In the genomic region with DNA sequence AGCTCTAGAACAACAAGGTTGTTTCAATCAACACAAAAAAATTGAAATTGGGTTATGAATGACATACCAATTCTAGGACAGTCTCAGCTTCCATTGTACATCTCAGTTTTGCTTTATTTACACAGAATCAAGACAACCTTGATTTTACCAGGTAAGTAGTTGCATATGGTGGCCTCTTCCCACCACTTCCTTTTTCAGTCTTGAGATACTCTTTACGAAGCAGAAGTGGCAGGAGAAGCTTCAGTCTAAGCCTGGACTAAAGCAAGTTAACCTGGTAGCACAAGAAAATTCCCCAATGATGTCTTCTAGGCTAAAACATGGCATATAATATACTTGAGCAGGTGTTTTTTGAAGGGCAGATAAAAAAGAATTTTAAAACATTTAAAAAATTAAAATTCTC, we compare ENCODE assay signal across 26 cellular contexts.
"Had no signal": no experiment of that assay in that cellular context is flagged by ENCODE, and none has a peak within 500 bp of the region (broad histone marks: within the 10 kb centered on the region; RNA-seq: fewer than 3 reads in every experiment).

No MANE protein-coding gene starts in this region.

- H3K9me3 ChIP-seq: adrenal gland, body of pancreas, breast epithelium, Peyer's patch had no signal

- ATAC-seq: activated CD8-positive, alpha-beta T cell treated with anti-CD3 and anti-CD28 coated beads for 36 hours; activated naive CD4-positive, alpha-beta T cell treated with anti-CD3 and anti-CD28 coated beads, Interleukin-2, amount 50 U/mL, for 72 hours; activated T-cell treated with anti-CD3 and anti-CD28 coated beads, Interleukin-2, amount 50 U/mL, for 4 hours; body of pancreas; PC-3; Right ventricle myocardium inferior; SK-N-SH treated with all-trans-retinoic acid at 6 μM for 48 hours had no signal

- H3K27me3 ChIP-seq: body of pancreas, breast epithelium, Peyer's patch had no signal

- H3K27ac ChIP-seq: adrenal gland, body of pancreas, breast epithelium, KMS-11, Peyer's patch, RWPE1 had no signal

- H3K4me1 ChIP-seq: adrenal gland, body of pancreas, breast epithelium, Peyer's patch had no signal

- H3K4me3 ChIP-seq: adrenal gland, body of pancreas, breast epithelium, Peyer's patch had no signal

- DNase-seq: activated CD4-positive, alpha-beta T cell treated with anti-CD3 and anti-CD28 coated beads, Interleukin-2, amount 10 ng/mL, durations not matched to agents 24 days and 14 days; activated CD4-positive, alpha-beta T cell treated with anti-CD3 and anti-CD28 coated beads, Interleukin-2, amount 50 U/mL, for 4 hours; activated CD8-positive, alpha-beta T cell treated with anti-CD3 and anti-CD28 coated beads for 36 hours; activated gamma-delta T cell treated with Interleukin-2 at 50 U/mL for 16 hours; activated naive CD4-positive, alpha-beta T cell treated with anti-CD3 and anti-CD28 coated beads for 36 hours; activated T-cell treated with anti-CD3 and anti-CD28 coated beads for 4 hours; activated T-cell treated with anti-CD3 and anti-CD28 coated beads, Interleukin-2, amount 50 U/mL, for 4 hours; adrenal gland; body of pancreas; MV-4-11; NCI-H1092; NCI-H1436 treated with DMSO at 0.1 percent for 48 hours; NCI-H1694 treated with DMSO at 0.1 percent for 48 hours; NCI-H2029; NCI-H345; NCI-H524 treated with DMSO at 0.1 percent for 48 hours; PC-3; SIG-M5; T1000 had no signal

- H3K36me3 ChIP-seq: adrenal gland, breast epithelium, Peyer's patch had no signal

- H3K9ac ChIP-seq: KMS-11 had no signal

- H3K4me2 ChIP-seq: KMS-11 had no signal
